ENCODE assay signal across 2 cellular contexts in genomic region chr1:227311389-227312001, GRCh38.
TF ChIP-seq lines count a peak whose summit lies in the region.

No MANE protein-coding gene starts in this region.

TF ChIP-seq in A549, 52 proteins besides CTCF, POLR2A, EP300 and RAD21:
- no peak for TF ChIP-seq HOXB13 (CRISPR knock-in tag; IDR thresholded peaks at IDR 0.05; ENCODE audit: low read depth)
- TF ChIP-seq MAZ (IDR thresholded peaks at IDR 0.05; ENCODE audit: borderline replicate concordance, low read depth, low read length) = no peak
- TF ChIP-seq JUNB (IDR thresholded peaks at IDR 0.05) = no peak
- no peak for TF ChIP-seq FOSL2 (IDR thresholded peaks at IDR 0.05)
- TF ChIP-seq FOSL2 (CRISPR knock-in tag; IDR thresholded peaks at IDR 0.05) = no peak
- no peak for TF ChIP-seq HOXB5 (CRISPR knock-in tag; IDR thresholded peaks at IDR 0.05)
- TF ChIP-seq SREBF2 (IDR thresholded peaks at IDR 0.05) = no peak
- TF ChIP-seq HOXA7 (CRISPR knock-in tag; IDR thresholded peaks at IDR 0.05) = no peak

TF ChIP-seq in endothelial cell of umbilical vein, 7 proteins besides CTCF, POLR2A, EP300 and RAD21:
- TF ChIP-seq GATA2 (IDR thresholded peaks at IDR 0.05; ENCODE audit: insufficient read depth, insufficient read length, low read depth, low read length) = no peak
